Comparison of ENCODE assay signal across 19 cellular contexts in genomic region chr1:208209896-208210589, GRCh38.
"Had no signal": no experiment of that assay in that cellular context is flagged by ENCODE, and none has a peak within 500 bp of the region (broad histone marks: within the 10 kb centered on the region; RNA-seq: fewer than 3 reads in every experiment).

No MANE protein-coding gene starts in this region.

- H3K9ac ChIP-seq: parathyroid adenoma had no signal

- H3K27me3 Mint-ChIP-seq: activated naive CD4-positive, alpha-beta T cell treated with anti-CD3 and anti-CD28 coated beads, Interleukin-2, amount 50 U/mL, for 24 hours had no signal

- H3K4me3 Mint-ChIP-seq: activated CD4-positive, alpha-beta T cell treated with anti-CD3 and anti-CD28 coated beads for 36 hours; activated CD8-positive, alpha-beta T cell treated with anti-CD3 and anti-CD28 coated beads for 36 hours; activated naive CD4-positive, alpha-beta T cell treated with anti-CD3 and anti-CD28 coated beads, Interleukin-2, amount 50 U/mL, for 24 hours; activated T-cell treated with anti-CD3 and anti-CD28 coated beads, Interleukin-2, amount 50 U/mL, for 4 hours; immature natural killer cell; naive thymus-derived CD8-positive, alpha-beta T cell had no signal

- H3K27me3 ChIP-seq: adrenal gland, transverse colon had no signal

- H3K79me2 ChIP-seq: parathyroid adenoma had no signal

- H3K9me3 ChIP-seq: adrenal gland, neutrophil, transverse colon had no signal

- H3K4me1 Mint-ChIP-seq: activated CD4-positive, alpha-beta T cell treated with anti-CD3 and anti-CD28 coated beads for 36 hours; activated naive CD4-positive, alpha-beta T cell treated with anti-CD3 and anti-CD28 coated beads, Interleukin-2, amount 50 U/mL, for 24 hours; immature natural killer cell; naive thymus-derived CD8-positive, alpha-beta T cell had no signal

- DNase-seq: activated CD4-positive, alpha-beta T cell treated with anti-CD3 and anti-CD28 coated beads for 36 hours; activated CD8-positive, alpha-beta T cell treated with anti-CD3 and anti-CD28 coated beads for 36 hours; activated effector memory CD4-positive, alpha-beta T cell treated with Interleukin-2 at 50 U/mL for 16 hours; activated T-cell treated with anti-CD3 and anti-CD28 coated beads, Interleukin-2, amount 50 U/mL, for 4 hours; adrenal gland; effector CD4-positive, alpha-beta T cell; foreskin melanocyte; head of caudate nucleus; immature natural killer cell; left cardiac atrium; naive thymus-derived CD8-positive, alpha-beta T cell; stimulated activated CD4-positive, alpha-beta T cell treated with anti-CD3 and anti-CD28 coated beads, Interleukin-15, amount 100 ng/mL, for 24 hours; stimulated activated CD4-positive, alpha-beta T cell treated with anti-CD3 and anti-CD28 coated beads, Interleukin-4, amount 100 ng/mL, for 1 hour; stimulated activated naive CD4-positive, alpha-beta T cell; transverse colon had no signal

- H3K36me3 Mint-ChIP-seq: activated naive CD4-positive, alpha-beta T cell treated with anti-CD3 and anti-CD28 coated beads, Interleukin-2, amount 50 U/mL, for 24 hours; immature natural killer cell; naive thymus-derived CD8-positive, alpha-beta T cell had no signal

- H3K27ac Mint-ChIP-seq: activated CD4-positive, alpha-beta T cell treated with anti-CD3 and anti-CD28 coated beads for 36 hours; activated CD8-positive, alpha-beta T cell treated with anti-CD3 and anti-CD28 coated beads for 36 hours; activated naive CD4-positive, alpha-beta T cell treated with anti-CD3 and anti-CD28 coated beads, Interleukin-2, amount 50 U/mL, for 24 hours; immature natural killer cell had no signal

- H3K9me3 Mint-ChIP-seq: activated CD8-positive, alpha-beta T cell treated with anti-CD3 and anti-CD28 coated beads for 36 hours; activated naive CD4-positive, alpha-beta T cell treated with anti-CD3 and anti-CD28 coated beads, Interleukin-2, amount 50 U/mL, for 24 hours; activated T-cell treated with anti-CD3 and anti-CD28 coated beads, Interleukin-2, amount 50 U/mL, for 4 hours; immature natural killer cell; naive thymus-derived CD8-positive, alpha-beta T cell had no signal

- H3K4me3 ChIP-seq: adrenal gland, coronary artery, transverse colon had no signal

- H3K27ac ChIP-seq: adrenal gland, neutrophil, parathyroid adenoma, transverse colon had no signal

- H3K36me3 ChIP-seq: adrenal gland, neutrophil, transverse colon had no signal
